In the genomic region with DNA sequence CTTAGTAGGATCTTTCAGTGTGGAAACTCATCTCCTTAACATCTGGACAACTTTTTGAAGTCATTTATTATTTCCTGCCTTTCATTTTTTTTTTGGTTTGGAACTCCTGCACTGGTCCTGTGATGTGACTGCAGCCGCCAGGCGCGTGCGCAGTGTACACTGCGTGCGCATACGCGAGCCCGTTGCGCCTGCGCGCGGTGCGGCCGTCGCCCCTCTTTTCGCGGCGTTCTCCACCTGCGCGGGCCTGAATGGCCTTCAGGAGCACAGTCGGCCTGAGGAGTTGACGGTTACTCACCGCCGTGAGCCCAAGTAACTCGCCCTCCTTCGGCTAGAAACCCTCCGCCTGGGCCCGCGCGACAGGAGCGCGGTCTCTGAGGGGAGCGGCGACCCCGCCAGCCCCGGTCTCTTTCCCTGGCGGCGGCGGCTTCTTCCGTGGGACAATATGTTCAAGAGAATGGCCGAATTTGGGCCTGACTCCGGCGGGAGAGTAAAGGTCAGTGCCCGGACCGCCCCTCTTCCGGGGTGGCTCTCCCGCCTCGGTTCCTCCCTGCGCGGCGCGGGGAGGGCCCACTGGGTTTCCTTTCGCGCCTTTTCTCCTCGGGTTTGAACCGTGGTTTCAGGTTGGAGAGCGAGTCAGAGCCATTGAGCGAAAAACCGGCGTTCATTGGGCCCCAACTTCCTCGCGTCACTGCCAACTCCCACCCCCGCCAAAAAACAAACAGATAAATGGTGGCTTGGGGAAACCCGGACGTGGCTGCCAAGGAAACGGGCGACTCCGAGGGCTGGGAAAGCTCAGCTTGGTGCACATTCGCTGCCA, we compare ENCODE assay signal across 1 cellular context.
TF ChIP-seq lines count a peak whose summit lies in the region.

YEATS4 (plus strand) TSS at position 213 of the 817 bp plus-strand sequence; CDS start at position 443, 230 bp downstream.

TF ChIP-seq in SK-N-SH, 30 proteins besides CTCF, POLR2A, EP300 and RAD21 (continued from another document):
- TF ChIP-seq REST (IDR thresholded peaks at IDR 0.05; ENCODE audit: low read depth, low read length) (peak; percentile 48; the same call in 1 of the 2 replicates), FOSL2 (IDR thresholded peaks at IDR 0.05; ENCODE audit: borderline replicate concordance, low read depth) (no peak), JUND (IDR thresholded peaks at IDR 0.05) (no peak), CHD2 (IDR thresholded peaks at IDR 0.05; ENCODE audit: low read length, partially characterized antibody) (peak; percentile 9), TAF1 (IDR thresholded peaks at IDR 0.05; ENCODE audit: borderline replicate concordance, low read depth, low read length) (peak; percentile 57), ELF1 (IDR thresholded peaks at IDR 0.05) (0 out of 2 replicates have a peak, but pooled peaks have one; percentile 47)
- TF ChIP-seq, protein P1, sequence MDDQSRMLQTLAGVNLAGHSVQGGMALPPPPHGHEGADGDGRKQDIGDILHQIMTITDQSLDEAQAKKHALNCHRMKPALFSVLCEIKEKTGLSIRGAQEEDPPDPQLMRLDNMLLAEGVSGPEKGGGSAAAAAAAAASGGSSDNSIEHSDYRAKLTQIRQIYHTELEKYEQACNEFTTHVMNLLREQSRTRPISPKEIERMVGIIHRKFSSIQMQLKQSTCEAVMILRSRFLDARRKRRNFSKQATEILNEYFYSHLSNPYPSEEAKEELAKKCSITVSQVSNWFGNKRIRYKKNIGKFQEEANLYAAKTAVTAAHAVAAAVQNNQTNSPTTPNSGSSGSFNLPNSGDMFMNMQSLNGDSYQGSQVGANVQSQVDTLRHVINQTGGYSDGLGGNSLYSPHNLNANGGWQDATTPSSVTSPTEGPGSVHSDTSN (IDR thresholded peaks at IDR 0.05) = peak; percentile 58
TF ChIP-seq in SK-N-SH: peak in this region for 13.
